ENCODE assay signal across 1 cellular context in genomic region chr15:31459011-31459748, GRCh38.
TF ChIP-seq lines count a peak whose summit lies in the region.

No MANE protein-coding gene starts in this region.

TF ChIP-seq in GM12878, 131 proteins besides CTCF, POLR2A, EP300 and RAD21 (continued from another document):
- TF ChIP-seq MYB (IDR thresholded peaks at IDR 0.05; ENCODE audit: borderline replicate concordance, low read depth, low read length) (no peak), ZZZ3 (IDR thresholded peaks at IDR 0.05; ENCODE audit: control insufficient read depth, insufficient read length, low read depth) (no peak)
